In genomic region chr22:35605787-35606492, GRCh38 we compare ENCODE assay signal across 26 cellular contexts. TPM values are rescaled to one million over a fixed set of nuclear protein-coding genes. Genes with fewer than 3 reads are reported as not detected.
A peak's percentile ranks its signal among the peaks of the same experiment; 100 is the strongest.
DNase-seq lines count a peak whose midpoint lies in the region; ATAC-seq, FAIRE-seq and TF ChIP-seq lines count a peak whose summit lies in the region.
"Had no signal": no experiment of that assay in that cellular context is flagged by ENCODE, and none has a peak within 500 bp of the region (broad histone marks: within the 10 kb centered on the region; RNA-seq: fewer than 3 reads in every experiment).

No MANE protein-coding gene starts in this region.

- CTCF ChIA-PET in HepG2 (lab: Yijun Ruan, JAX; ENCODE audit: low intra/inter-chr PET ratio, low total read pairs), result no interaction called here
- CTCF ChIA-PET in CD4-positive, alpha-beta T cell (lab: Charles Lee), result no interaction called here
- CTCF ChIA-PET in CD8-positive, alpha-beta T cell (lab: Charles Lee), result no interaction called here
- CTCF ChIA-PET in activated CD8-positive, alpha-beta T cell treated with anti-CD3 and anti-CD28 coated beads, Interleukin-2, amount 10 ng/mL, durations not matched to agents 7 days and 5 days (lab: Charles Lee), result no interaction called here

- FAIRE-seq in HepG2 (lab: Jason Lieb, UNC), result no peak
- FAIRE-seq: A204.1, endometrium, GM12878, RCC 7860 had no signal

- no peaks in the 10 kb centered on the region for H3K36me3 Mint-ChIP-seq in CD4-positive, alpha-beta T cell (ENCODE audit: low read depth)
- no peaks in the 10 kb centered on the region for H3K36me3 Mint-ChIP-seq in CD8-positive, alpha-beta T cell
- no peaks in the 10 kb centered on the region for H3K36me3 Mint-ChIP-seq in activated CD8-positive, alpha-beta T cell treated with anti-CD3 and anti-CD28 coated beads, Interleukin-2, amount 10 ng/mL, durations not matched to agents 7 days and 5 days (ENCODE audit: low read depth)

- BruUV-seq in HepG2 (replicated peaks; lab: Mats Ljungman, UMichigan), result no TSS peak

- H3K9me3 ChIP-seq in right lobe of liver, result no peaks in the 10 kb centered on the region
- H3K9me3 ChIP-seq in HepG2 (ENCODE audit: low read length), result no peaks in the 10 kb centered on the region
- H3K9me3 ChIP-seq in right atrium auricular region, result no peaks in the 10 kb centered on the region
- H3K9me3 ChIP-seq in effector memory CD4-positive, alpha-beta T cell (ENCODE audit: control insufficient read depth, low read length), result no peaks in the 10 kb centered on the region
- no peaks in the 10 kb centered on the region for H3K9me3 ChIP-seq in CD4-positive, alpha-beta T cell (ENCODE audit: control insufficient read depth, low read length)
- H3K9me3 ChIP-seq in CD8-positive, alpha-beta T cell (ENCODE audit: low read length), result no peaks in the 10 kb centered on the region
- H3K9me3 ChIP-seq: Caco-2, left lung, suprapubic skin had no signal

- peaks cover 12% of the 10 kb centered on the region for H3K27me3 Mint-ChIP-seq in CD4-positive, alpha-beta T cell
- peaks cover 10% of the 10 kb centered on the region for H3K27me3 Mint-ChIP-seq in CD8-positive, alpha-beta T cell (ENCODE audit: low read depth)
- peaks cover 20% of the 10 kb centered on the region for H3K27me3 Mint-ChIP-seq in activated CD8-positive, alpha-beta T cell treated with anti-CD3 and anti-CD28 coated beads, Interleukin-2, amount 10 ng/mL, durations not matched to agents 7 days and 5 days (ENCODE audit: low read depth)

- H3K27ac ChIP-seq in right lobe of liver (no peak overlapping the region), HepG2 (ENCODE audit: extremely low read length, insufficient read depth, low read length) (no peak overlapping the region), right atrium auricular region (peak overlapping the region; percentile 89 to 92), rectal smooth muscle tissue (ENCODE audit: low read depth, low read length) (peak overlapping the region; percentile 58)
- no peak overlapping the region for H3K27ac ChIP-seq in effector memory CD4-positive, alpha-beta T cell (ENCODE audit: insufficient read depth, low read length, poor library complexity, severe bottlenecking)
- H3K27ac ChIP-seq in CD4-positive, alpha-beta T cell (ENCODE audit: low read depth, low read length), result no peak overlapping the region
- H3K27ac ChIP-seq in CD8-positive, alpha-beta T cell (ENCODE audit: low read depth, low read length), result no peak overlapping the region
- H3K27ac ChIP-seq: left lung, suprapubic skin, VCaP had no signal

- POLR2A ChIA-PET in HepG2 (lab: Yijun Ruan, JAX), result no interaction called here
- POLR2A ChIA-PET in CD4-positive, alpha-beta T cell (lab: Charles Lee), result no interaction called here
- POLR2A ChIA-PET in CD8-positive, alpha-beta T cell (lab: Charles Lee), result no interaction called here
- POLR2A ChIA-PET in activated CD8-positive, alpha-beta T cell treated with anti-CD3 and anti-CD28 coated beads, Interleukin-2, amount 10 ng/mL, durations not matched to agents 7 days and 5 days (lab: Charles Lee), result no interaction called here

- no peak overlapping the region for H3K4me3 Mint-ChIP-seq in CD4-positive, alpha-beta T cell
- no peak overlapping the region for H3K4me3 Mint-ChIP-seq in CD8-positive, alpha-beta T cell
- H3K4me3 Mint-ChIP-seq in activated CD8-positive, alpha-beta T cell treated with anti-CD3 and anti-CD28 coated beads, Interleukin-2, amount 10 ng/mL, durations not matched to agents 7 days and 5 days, result no peak overlapping the region

- H3K4me3 ChIP-seq in right lobe of liver, result no peak overlapping the region
- H3K4me3 ChIP-seq in HepG2 (replicated peaks in 1 of 3; ENCODE audit: insufficient read depth in 1 of 3, low read depth in 2 of 3, low read length in 3 of 3), result no peak overlapping the region
- H3K4me3 ChIP-seq in right atrium auricular region, result no peak overlapping the region
- H3K4me3 ChIP-seq in rectal smooth muscle tissue (ENCODE audit: low read length), result no peak overlapping the region
- H3K4me3 ChIP-seq in effector memory CD4-positive, alpha-beta T cell (ENCODE audit: insufficient read depth, low read depth, low read length, poor library complexity, severe bottlenecking), result no peak overlapping the region
- no peak overlapping the region for H3K4me3 ChIP-seq in CD8-positive, alpha-beta T cell (ENCODE audit: low read depth, low read length)
- H3K4me3 ChIP-seq: GM12878, left lung, suprapubic skin had no signal

- intact Hi-C loops in right lobe of liver (cut with DNase I), result no loop called here
- intact Hi-C loops in HepG2 (cut with micrococcal nuclease; ENCODE audit: unreplicated experiment), result no loop called here
- intact Hi-C loops in CD4-positive, alpha-beta T cell (cut with DNase I, micrococcal nuclease), result no loop called here
- intact Hi-C loops in CD8-positive, alpha-beta T cell (cut with DNase I, micrococcal nuclease), result no loop called here

- H3K36me3 ChIP-seq in right lobe of liver (no peaks in the 10 kb centered on the region), HepG2 (replicated peaks in 1 of 2; ENCODE audit: control insufficient read depth in 1 of 2, insufficient read depth in 2 of 2, low read length in 2 of 2) (no peaks in the 10 kb centered on the region), right atrium auricular region (peaks cover 40% of the 10 kb centered on the region), rectal smooth muscle tissue (ENCODE audit: control insufficient read depth, insufficient read depth, low read length) (no peaks in the 10 kb centered on the region)
- H3K36me3 ChIP-seq in effector memory CD4-positive, alpha-beta T cell (ENCODE audit: control insufficient read depth, insufficient read depth, low read length), result no peaks in the 10 kb centered on the region
- no peaks in the 10 kb centered on the region for H3K36me3 ChIP-seq in CD8-positive, alpha-beta T cell (ENCODE audit: insufficient read depth, low read length)
- H3K36me3 ChIP-seq: left lung, suprapubic skin had no signal

- ATAC-seq in right lobe of liver (peak; percentile 64 to 82 (median 74)), HepG2 (no peak)
- ATAC-seq in CD4-positive, alpha-beta T cell (ENCODE audit: poor library complexity), result no peak
- ATAC-seq in CD8-positive, alpha-beta T cell, result no peak
- no peak for ATAC-seq in activated CD8-positive, alpha-beta T cell treated with anti-CD3 and anti-CD28 coated beads, Interleukin-2, amount 10 ng/mL, durations not matched to agents 7 days and 5 days
- ATAC-seq: GM12878, left lung had no signal

- TF ChIP-seq EP300 in HepG2 (IDR thresholded peaks at IDR 0.05; ENCODE audit: low read depth in 2 of 2, low read length in 2 of 2), result no peak
- TF ChIP-seq EP300 in HepG2 (CRISPR knock-in tag; IDR thresholded peaks at IDR 0.05; ENCODE audit: borderline replicate concordance), result no peak

- H3K4me1 Mint-ChIP-seq in CD4-positive, alpha-beta T cell (ENCODE audit: low read depth), result no peaks in the 10 kb centered on the region
- H3K4me1 Mint-ChIP-seq in CD8-positive, alpha-beta T cell (ENCODE audit: low read depth), result no peaks in the 10 kb centered on the region
- peaks cover 19% of the 10 kb centered on the region for H3K4me1 Mint-ChIP-seq in activated CD8-positive, alpha-beta T cell treated with anti-CD3 and anti-CD28 coated beads, Interleukin-2, amount 10 ng/mL, durations not matched to agents 7 days and 5 days (ENCODE audit: low read depth)

- DNase-seq in right lobe of liver (peak; percentile 59 to 72 (median 61)), HepG2 (ENCODE audit: low spot score) (no peak), right atrium auricular region (ENCODE audit: low spot score) (no peak)
- no peak for DNase-seq in effector memory CD4-positive, alpha-beta T cell
- DNase-seq in CD4-positive, alpha-beta T cell, result no peak
- no peak for DNase-seq in CD8-positive, alpha-beta T cell
- no peak for DNase-seq in activated CD8-positive, alpha-beta T cell treated with anti-CD3 and anti-CD28 coated beads, Interleukin-2, amount 10 ng/mL, durations not matched to agents 7 days and 5 days
- DNase-seq: activated CD4-positive, alpha-beta T cell treated with anti-CD3 and anti-CD28 coated beads, Interleukin-2, amount 50 U/mL, for 1 hour; Caco-2; DMS79 treated with DMSO at 0.1 percent for 48 hours; HCEC 1CT; head of caudate nucleus; NCI-H1105 treated with DMSO at 0.1 percent for 48 hours; NCI-H2081 treated with DMSO at 0.1 percent for 48 hours; NK-92 treated with Interleukin-12 subunit alpha and Interleukin-12 subunit beta, amount 100 ng/mL, for 24 hours; T-helper 2 cell had no signal

- H3K4me1 ChIP-seq in right lobe of liver, result peaks cover 0 to 5% (median 1%) of the 10 kb centered on the region in 4 donors
- H3K4me1 ChIP-seq in HepG2 (ENCODE audit: insufficient read depth, low read length), result no peaks in the 10 kb centered on the region
- H3K4me1 ChIP-seq in right atrium auricular region, result peaks cover 0 to 53% of the 10 kb centered on the region in 2 donors
- H3K4me1 ChIP-seq in rectal smooth muscle tissue (ENCODE audit: control insufficient read depth, insufficient read depth, low read length), result peaks cover 13% of the 10 kb centered on the region
- H3K4me1 ChIP-seq in effector memory CD4-positive, alpha-beta T cell (ENCODE audit: control insufficient read depth, insufficient read depth, low read length, poor library complexity, severe bottlenecking), result no peaks in the 10 kb centered on the region
- no peaks in the 10 kb centered on the region for H3K4me1 ChIP-seq in CD8-positive, alpha-beta T cell (ENCODE audit: insufficient read depth, low read length)
- H3K4me1 ChIP-seq: Caco-2 had no signal

- no peak overlapping the region for H2AFZ ChIP-seq in HepG2 (ENCODE audit: low read length)

- no peak for TF ChIP-seq RAD21 in HepG2 (CRISPR knock-in tag; IDR thresholded peaks at IDR 0.05)

- no peaks in the 10 kb centered on the region for H3K9me3 Mint-ChIP-seq in CD4-positive, alpha-beta T cell
- no peaks in the 10 kb centered on the region for H3K9me3 Mint-ChIP-seq in CD8-positive, alpha-beta T cell
- no peaks in the 10 kb centered on the region for H3K9me3 Mint-ChIP-seq in activated CD8-positive, alpha-beta T cell treated with anti-CD3 and anti-CD28 coated beads, Interleukin-2, amount 10 ng/mL, durations not matched to agents 7 days and 5 days (ENCODE audit: insufficient read depth)

- H3K27me3 ChIP-seq in right lobe of liver, result no peaks in the 10 kb centered on the region
- peaks cover 0 to 12% of the 10 kb centered on the region in 2 experiments; a peak in 1 of 5 replicates for H3K27me3 ChIP-seq in HepG2 (ENCODE audit: control insufficient read depth in 1 of 2, insufficient read depth in 2 of 2, low read length in 2 of 2)
- H3K27me3 ChIP-seq in right atrium auricular region, result no peaks in the 10 kb centered on the region
- H3K27me3 ChIP-seq in rectal smooth muscle tissue (ENCODE audit: control insufficient read depth, insufficient read depth, low read length), result no peaks in the 10 kb centered on the region
- H3K27me3 ChIP-seq in effector memory CD4-positive, alpha-beta T cell (replicated peaks; ENCODE audit: control insufficient read depth, insufficient read depth, low read length, poor library complexity, severe bottlenecking), result no peaks in the 10 kb centered on the region
- peaks cover 4% of the 10 kb centered on the region for H3K27me3 ChIP-seq in CD4-positive, alpha-beta T cell (ENCODE audit: control insufficient read depth, insufficient read depth, low read length)
- no peaks in the 10 kb centered on the region for H3K27me3 ChIP-seq in CD8-positive, alpha-beta T cell (ENCODE audit: insufficient read depth, low read length)
- H3K27me3 ChIP-seq: suprapubic skin had no signal

- 60% methylated on average over 13 of the region's 14 CpGs for WGBS in right lobe of liver (ENCODE audit: insufficient coverage, low coverage, low lambda C conversion rate, missing lambda C conversion rate)
- WGBS in HepG2 (ENCODE audit: low lambda C conversion rate), result 47% methylated on average over 9 of the region's 14 CpGs

- no peaks in the 10 kb centered on the region for H4K20me1 ChIP-seq in HepG2 (ENCODE audit: insufficient read depth, low read length)

- no peak overlapping the region for H3K27ac Mint-ChIP-seq in CD4-positive, alpha-beta T cell
- H3K27ac Mint-ChIP-seq in CD8-positive, alpha-beta T cell, result no peak overlapping the region
- no peak overlapping the region for H3K27ac Mint-ChIP-seq in activated CD8-positive, alpha-beta T cell treated with anti-CD3 and anti-CD28 coated beads, Interleukin-2, amount 10 ng/mL, durations not matched to agents 7 days and 5 days

- TF ChIP-seq CTCF in right lobe of liver (IDR thresholded peaks at IDR 0.05), result no peak
- TF ChIP-seq CTCF in HepG2 (CRISPR knock-in tag; IDR thresholded peaks at IDR 0.05), result no peak
- no peak for TF ChIP-seq CTCF in right atrium auricular region (IDR thresholded peaks at IDR 0.05)
- TF ChIP-seq CTCF in CD4-positive, alpha-beta T cell (IDR thresholded peaks at IDR 0.05), result no peak
- TF ChIP-seq CTCF in CD8-positive, alpha-beta T cell (IDR thresholded peaks at IDR 0.05), result no peak

- in situ Hi-C loops in HepG2 (cut with HindIII; ENCODE audit: extremely low pct_ligation_motif_present, low pct_unique_long_range_greater_than_20kb), result no loop called here

- no peak overlapping the region for H3K4me2 ChIP-seq in HepG2 (ENCODE audit: low read depth, low read length)

- TF ChIP-seq POLR2A in right lobe of liver (IDR thresholded peaks at IDR 0.05), result no peak
- TF ChIP-seq POLR2A in HepG2 (IDR thresholded peaks at IDR 0.05; ENCODE audit: insufficient read depth in 1 of 2, low read depth in 2 of 2, low read length in 2 of 2), result no peak

- H3K9ac ChIP-seq in HepG2 (ENCODE audit: insufficient read depth, low read depth, low read length) (no peak overlapping the region), rectal smooth muscle tissue (ENCODE audit: low read length) (no peak overlapping the region)

- H3K79me2 ChIP-seq in HepG2 (ENCODE audit: insufficient read depth, low read length), result no peaks in the 10 kb centered on the region

RNA-seq across cellular contexts. Expression of gene MB, which starts 11.2 kb away (rescaled TPM):
- total RNA-seq in right lobe of liver (10 to 100 TPM in 1 of 6 experiments, 1 to 10 TPM in 3, under 1 TPM in 2; 0.61 to 10.2 (median 1.3) TPM), HepG2 (2016; rRNA removed; fragmentation: Illumina TruSeq; extraction: Trizol) (not detected in 2 replicates), right atrium auricular region (1,000 to 10,000 TPM; 6,650 to 9,762 TPM)
- not detected in 2 replicates for total RNA-seq in HepG2 (2016; cell fraction: cytosol; rRNA removed; fragmentation: Illumina TruSeq; extraction: Trizol; ENCODE audit: low read depth)
- total RNA-seq in HepG2 (2016; cell fraction: insoluble cytoplasmic fraction; rRNA removed; fragmentation: Illumina TruSeq; extraction: Trizol), result not detected in 2 replicates
- not detected in 2 replicates for total RNA-seq in HepG2 (2016; cell fraction: membrane; rRNA removed; fragmentation: Illumina TruSeq; extraction: Trizol)
- total RNA-seq in HepG2 (2016; cell fraction: nucleus; rRNA removed; fragmentation: Illumina TruSeq; extraction: Trizol), result not detected in 2 replicates
- 0.07 TPM in 2 replicates for polyA plus RNA-seq in HepG2 (2011; rRNA removed)
- 0.09 and 0.13 TPM in 2 replicates for polyA plus RNA-seq in HepG2 (2011; cell fraction: cytosol; rRNA removed)
- not detected in 2 replicates for polyA plus RNA-seq in HepG2 (2011; cell fraction: nucleus; rRNA removed)
- not detected in 2 replicates for polyA plus RNA-seq in HepG2 (2012)
- not detected in 2 replicates for polyA plus RNA-seq in HepG2 (2016; cell fraction: cytosol; fragmentation: Illumina TruSeq; extraction: Trizol; ENCODE audit: low read depth)
- not detected in 2 replicates for polyA plus RNA-seq in HepG2 (2016; cell fraction: insoluble cytoplasmic fraction; fragmentation: Illumina TruSeq; extraction: Trizol; ENCODE audit: low read depth)
- polyA plus RNA-seq in HepG2 (2016; cell fraction: membrane; fragmentation: Illumina TruSeq; extraction: Trizol; ENCODE audit: low read depth), result not detected in 2 replicates
- polyA plus RNA-seq in HepG2 (2016; cell fraction: nucleus; fragmentation: Illumina TruSeq; extraction: Trizol; ENCODE audit: insufficient read depth, low read depth), result not detected in 2 replicates
- 4.6 TPM in 1 of 2 replicates, not detected in the other for polyA minus RNA-seq in HepG2 (2011; rRNA and poly(A)+ RNA removed; ENCODE audit: low replicate concordance)
- polyA minus RNA-seq in HepG2 (2011; cell fraction: cytosol; rRNA and poly(A)+ RNA removed), result not detected in 2 replicates
- polyA minus RNA-seq in HepG2 (2011; cell fraction: nucleus; rRNA and poly(A)+ RNA removed), result not detected in 2 replicates
- not detected for total RNA-seq in CD4-positive, alpha-beta T cell
- total RNA-seq in CD8-positive, alpha-beta T cell, result not detected
- total RNA-seq in activated CD8-positive, alpha-beta T cell treated with anti-CD3 and anti-CD28 coated beads, Interleukin-2, amount 10 ng/mL, durations not matched to agents 7 days and 5 days, result not detected
- total RNA-seq: mononuclear cell, renal cortical epithelial cell had no signal

RNA-seq across cellular contexts. Expression of gene APOL6, which starts 42.3 kb away (rescaled TPM):
- 10 to 100 TPM; 33.5 to 42.7 (median 39.6) TPM for total RNA-seq in right lobe of liver
- 6.3 and 7.5 TPM in 2 replicates for total RNA-seq in HepG2 (2016; rRNA removed; fragmentation: Illumina TruSeq; extraction: Trizol)
- total RNA-seq in HepG2 (2016; cell fraction: cytosol; rRNA removed; fragmentation: Illumina TruSeq; extraction: Trizol; ENCODE audit: low read depth), result 0.61 and 0.62 TPM in 2 replicates
- total RNA-seq in HepG2 (2016; cell fraction: insoluble cytoplasmic fraction; rRNA removed; fragmentation: Illumina TruSeq; extraction: Trizol), result 6.6 and 6.9 TPM in 2 replicates
- total RNA-seq in HepG2 (2016; cell fraction: membrane; rRNA removed; fragmentation: Illumina TruSeq; extraction: Trizol), result 2.7 and 3.1 TPM in 2 replicates
- total RNA-seq in HepG2 (2016; cell fraction: nucleus; rRNA removed; fragmentation: Illumina TruSeq; extraction: Trizol), result 6.9 and 7.7 TPM in 2 replicates
- polyA plus RNA-seq in HepG2 (2011; rRNA removed), result 5.2 and 6.5 TPM in 2 replicates
- polyA plus RNA-seq in HepG2 (2011; cell fraction: cytosol; rRNA removed), result 2.7 and 4.9 TPM in 2 replicates
- polyA plus RNA-seq in HepG2 (2011; cell fraction: nucleus; rRNA removed), result 2.8 and 4.1 TPM in 2 replicates
- polyA plus RNA-seq in HepG2 (2012), result 4.1 and 7.0 TPM in 2 replicates
- 0.27 and 0.32 TPM in 2 replicates for polyA plus RNA-seq in HepG2 (2016; cell fraction: cytosol; fragmentation: Illumina TruSeq; extraction: Trizol; ENCODE audit: low read depth)
- 3.0 and 3.1 TPM in 2 replicates for polyA plus RNA-seq in HepG2 (2016; cell fraction: insoluble cytoplasmic fraction; fragmentation: Illumina TruSeq; extraction: Trizol; ENCODE audit: low read depth)
- 0.72 and 0.91 TPM in 2 replicates for polyA plus RNA-seq in HepG2 (2016; cell fraction: membrane; fragmentation: Illumina TruSeq; extraction: Trizol; ENCODE audit: low read depth)
- polyA plus RNA-seq in HepG2 (2016; cell fraction: nucleus; fragmentation: Illumina TruSeq; extraction: Trizol; ENCODE audit: insufficient read depth, low read depth), result 6.5 and 6.8 TPM in 2 replicates
- 8.0 and 11.5 TPM in 2 replicates for polyA minus RNA-seq in HepG2 (2011; rRNA and poly(A)+ RNA removed; ENCODE audit: low replicate concordance)
- 13.2 and 18.0 TPM in 2 replicates for polyA minus RNA-seq in HepG2 (2011; cell fraction: cytosol; rRNA and poly(A)+ RNA removed)
- polyA minus RNA-seq in HepG2 (2011; cell fraction: nucleus; rRNA and poly(A)+ RNA removed), result 10.8 and 21.6 TPM in 2 replicates
- 1 to 10 TPM; 7.5 to 8.5 TPM for total RNA-seq in right atrium auricular region
- 10 to 100 TPM; 39.3 TPM for total RNA-seq in CD4-positive, alpha-beta T cell
- total RNA-seq in CD8-positive, alpha-beta T cell, result 10 to 100 TPM; 48.4 to 49.7 TPM
- 10 to 100 TPM; 62.3 to 63.2 TPM for total RNA-seq in activated CD8-positive, alpha-beta T cell treated with anti-CD3 and anti-CD28 coated beads, Interleukin-2, amount 10 ng/mL, durations not matched to agents 7 days and 5 days

Comparison
In these comparisons a context has a peak if more than half of its experiments do, and no peak if none do; other contexts are left out.
1. ATAC-seq: peak in right lobe of liver (4 of 4); none in HepG2 (single experiment), CD4-positive, alpha-beta T cell (single experiment), CD8-positive, alpha-beta T cell (single experiment) and activated CD8-positive, alpha-beta T cell treated with anti-CD3 and anti-CD28 coated beads, Interleukin-2, amount 10 ng/mL, durations not matched to agents 7 days and 5 days (single experiment).
2. DNase-seq: peak in right lobe of liver (3 of 3); none in HepG2 (single experiment), right atrium auricular region (single experiment), effector memory CD4-positive, alpha-beta T cell (0 of 3), CD4-positive, alpha-beta T cell (0 of 10), CD8-positive, alpha-beta T cell (0 of 7) and activated CD8-positive, alpha-beta T cell treated with anti-CD3 and anti-CD28 coated beads, Interleukin-2, amount 10 ng/mL, durations not matched to agents 7 days and 5 days (single experiment).
3. H3K27ac ChIP-seq: peak in right atrium auricular region (2 of 2) and rectal smooth muscle tissue (single experiment); none in right lobe of liver (0 of 3), HepG2 (single experiment), effector memory CD4-positive, alpha-beta T cell (single experiment), CD4-positive, alpha-beta T cell (single experiment) and CD8-positive, alpha-beta T cell (single experiment).
4. RNA of gene MB, which starts 11.2 kb away (total RNA-seq): 6,650 to 9,762 TPM in right atrium auricular region; 0.61 to 10.2 TPM in right lobe of liver, not detected in activated CD8-positive, alpha-beta T cell treated with anti-CD3 and anti-CD28 coated beads, Interleukin-2, amount 10 ng/mL, durations not matched to agents 7 days and 5 days, not detected in HepG2, not detected in CD4-positive, alpha-beta T cell and not detected in CD8-positive, alpha-beta T cell; every median in the first group is over 100 times any median in the second.